Comparison of ENCODE assay signal across 20 cellular contexts in the genomic region with DNA sequence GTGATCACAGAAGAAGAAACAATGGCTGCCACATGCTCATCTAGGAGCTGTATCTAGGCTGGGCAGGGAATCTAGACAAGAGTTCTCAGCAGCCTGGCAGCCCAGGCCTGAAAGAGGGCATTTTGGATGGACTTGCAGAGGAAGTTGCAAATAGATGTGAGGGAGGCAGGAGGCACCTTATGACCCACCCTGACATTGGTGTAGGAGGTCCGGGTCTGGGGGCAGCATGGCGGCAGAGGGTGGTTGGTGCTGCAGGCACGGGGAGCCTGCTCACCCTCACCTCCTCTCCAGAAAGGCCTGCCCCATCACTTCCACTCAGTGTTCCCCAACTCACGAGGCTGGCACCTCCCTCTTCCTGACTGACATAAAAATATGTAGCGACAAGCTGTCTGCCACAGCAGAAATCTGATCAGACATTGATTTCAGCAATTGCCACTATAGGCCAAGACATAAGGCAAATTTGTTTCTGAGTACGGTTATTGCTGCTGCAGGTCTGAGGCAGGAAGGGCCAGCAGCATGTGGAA.
DNase-seq lines count a peak whose midpoint lies in the region; ATAC-seq and TF ChIP-seq lines count a peak whose summit lies in the region.
"Had no signal": no experiment of that assay in that cellular context is flagged by ENCODE, and none has a peak within 500 bp of the region (broad histone marks: within the 10 kb centered on the region; RNA-seq: fewer than 3 reads in every experiment).

No MANE protein-coding gene starts in this region.

- no peak overlapping the region for H4K12ac ChIP-seq in trophoblast cell (ENCODE audit: low read depth, low read length)

- CTCF ChIA-PET in CD8-positive, alpha-beta memory T cell (lab: Charles Lee) = no interaction called here

- in situ Hi-C loops in GM13976 (cut with MboI; ENCODE audit: low sequenced_read_pairs, unreplicated experiment) = no loop called here

- H3K36me3 ChIP-seq in smooth muscle cell (ENCODE audit: low read depth) (peaks cover 10% of the 10 kb centered on the region), trophoblast cell (ENCODE audit: control insufficient read depth in 1 of 2, insufficient read depth in 2 of 2, low read length in 2 of 2) (peaks cover 4 to 8% of the 10 kb centered on the region in 2 experiments)
- H3K36me3 ChIP-seq in CD8-positive, alpha-beta memory T cell (ENCODE audit: insufficient read depth, low read length) = no peaks in the 10 kb centered on the region

- no peak overlapping the region for H2BK5ac ChIP-seq in trophoblast cell (ENCODE audit: low read depth, low read length, poor library complexity)

- H3K27ac ChIP-seq in smooth muscle cell (ENCODE audit: low read depth) = no peak overlapping the region
- H3K27ac ChIP-seq in trophoblast cell (ENCODE audit: low read depth, low read length) = no peak overlapping the region
- no peak overlapping the region for H3K27ac ChIP-seq in CD8-positive, alpha-beta memory T cell (ENCODE audit: low read depth, low read length)
- H3K27ac ChIP-seq: BLaER1 had no signal

- no peak overlapping the region for H4K8ac ChIP-seq in trophoblast cell (ENCODE audit: low read depth, low read length)

- H3K36me3 Mint-ChIP-seq in brain (peaks cover 43% of the 10 kb centered on the region), memory B cell (peaks cover 16% of the 10 kb centered on the region), osteocyte (ENCODE audit: unreplicated experiment) (peaks cover 28% of the 10 kb centered on the region)
- H3K36me3 Mint-ChIP-seq in CD8-positive, alpha-beta memory T cell = peaks cover 0 to 48% (median 16%) of the 10 kb centered on the region in 3 donors

- H2BK12ac ChIP-seq in trophoblast cell (ENCODE audit: low read length) = no peak overlapping the region

- ATAC-seq in memory B cell (ENCODE audit: low read depth) (no peak), HG03521 (IDR thresholded peaks at IDR 0.05; ENCODE audit: unreplicated experiment) (no peak)
- ATAC-seq: GM12878 had no signal

- peak overlapping the region in 1 of 5 experiments; percentile 13 for H3K4me3 Mint-ChIP-seq in brain
- H3K4me3 Mint-ChIP-seq in memory B cell = no peak overlapping the region
- H3K4me3 Mint-ChIP-seq in osteocyte (ENCODE audit: unreplicated experiment) = no peak overlapping the region
- no peak overlapping the region for H3K4me3 Mint-ChIP-seq in CD8-positive, alpha-beta memory T cell
- H3K4me3 Mint-ChIP-seq: CD14-positive monocyte; CD4-positive, alpha-beta memory T cell had no signal

- no peak overlapping the region for H3K14ac ChIP-seq in trophoblast cell (ENCODE audit: low read length)

- H3K4ac ChIP-seq in trophoblast cell (ENCODE audit: low read depth, low read length) = no peak overlapping the region

- no peaks in the 10 kb centered on the region for H3K79me2 ChIP-seq in smooth muscle cell (ENCODE audit: low read depth)
- no peaks in the 10 kb centered on the region for H3K79me2 ChIP-seq in trophoblast cell (ENCODE audit: control insufficient read depth, insufficient read depth, low read length, poor library complexity)

- TF ChIP-seq CTCF in GM13976 (IDR thresholded peaks at IDR 0.05; ENCODE audit: borderline replicate concordance, control extremely low read depth, extremely low read depth, insufficient read depth, missing control alignments) (no peak), brain (conservative IDR thresholded peaks at IDR 0.05) (no peak), osteocyte (IDR thresholded peaks at IDR 0.05) (no peak), smooth muscle cell (IDR thresholded peaks at IDR 0.05; ENCODE audit: borderline replicate concordance, insufficient read depth, poor library complexity, severe bottlenecking) (no peak)

- 92% methylated on average over 6 of the region's 6 CpGs for WGBS in smooth muscle cell (ENCODE audit: low lambda C conversion rate)
- WGBS in trophoblast cell (ENCODE audit: extremely low coverage, insufficient coverage, insufficient read length) = no CpG with 5 or more reads among the region's 6 CpGs

- H3K4me3 ChIP-seq in smooth muscle cell = no peak overlapping the region
- H3K4me3 ChIP-seq in trophoblast cell (ENCODE audit: low read depth, low read length) = no peak overlapping the region
- no peak overlapping the region for H3K4me3 ChIP-seq in CD8-positive, alpha-beta memory T cell (ENCODE audit: low read length)
- H3K4me3 ChIP-seq: BLaER1, GM12878 had no signal

- no peaks in the 10 kb centered on the region for H4K20me1 ChIP-seq in smooth muscle cell (ENCODE audit: low read depth)
- H4K20me1 ChIP-seq: BLaER1 had no signal

- H3K4me2 ChIP-seq in smooth muscle cell (no peak overlapping the region), trophoblast cell (ENCODE audit: low read length) (no peak overlapping the region)
- H3K4me2 ChIP-seq: BLaER1 had no signal

- peaks cover 3% of the 10 kb centered on the region for H3F3A ChIP-seq in smooth muscle cell (ENCODE audit: low read depth)

- H3K4me1 ChIP-seq in smooth muscle cell (ENCODE audit: low read depth) (peaks cover 3% of the 10 kb centered on the region), trophoblast cell (ENCODE audit: control insufficient read depth in 1 of 2, insufficient read depth in 2 of 2, low read length in 2 of 2) (no peaks in the 10 kb centered on the region)
- no peaks in the 10 kb centered on the region for H3K4me1 ChIP-seq in CD8-positive, alpha-beta memory T cell (ENCODE audit: insufficient read depth, low read length)

- no peak overlapping the region for H2BK120ac ChIP-seq in trophoblast cell (ENCODE audit: insufficient read depth, low read length, poor library complexity)

- no peak overlapping the region for H3K23ac ChIP-seq in trophoblast cell (ENCODE audit: low read length)

- H3K9ac ChIP-seq in smooth muscle cell (ENCODE audit: low read depth) (no peak overlapping the region), trophoblast cell (ENCODE audit: low read length) (no peak overlapping the region)
- H3K9ac ChIP-seq: BLaER1 had no signal

- H3K4me1 Mint-ChIP-seq in brain (peaks cover 79% of the 10 kb centered on the region), memory B cell (peaks cover 8% of the 10 kb centered on the region), osteocyte (ENCODE audit: unreplicated experiment) (no peaks in the 10 kb centered on the region)
- peaks cover 0 to 4% (median 0%) of the 10 kb centered on the region in 3 donors for H3K4me1 Mint-ChIP-seq in CD8-positive, alpha-beta memory T cell

- no peaks in the 10 kb centered on the region for H3K79me1 ChIP-seq in trophoblast cell (ENCODE audit: low read length)

- H3K9me3 ChIP-seq in smooth muscle cell (replicated peaks; ENCODE audit: low read depth) = no peaks in the 10 kb centered on the region
- no peaks in the 10 kb centered on the region for H3K9me3 ChIP-seq in trophoblast cell (ENCODE audit: insufficient read depth, low read depth, low read length)
- H3K9me3 ChIP-seq in CD8-positive, alpha-beta memory T cell (ENCODE audit: low read length) = no peaks in the 10 kb centered on the region
- H3K9me3 ChIP-seq: BLaER1 had no signal

- H3K27me3 ChIP-seq in smooth muscle cell (ENCODE audit: low read depth) (no peaks in the 10 kb centered on the region), trophoblast cell (ENCODE audit: insufficient read depth, low read length) (no peaks in the 10 kb centered on the region)
- no peaks in the 10 kb centered on the region for H3K27me3 ChIP-seq in CD8-positive, alpha-beta memory T cell (ENCODE audit: insufficient read depth, low read length, poor library complexity, severe bottlenecking)
- H3K27me3 ChIP-seq: BLaER1 had no signal

- H2AK5ac ChIP-seq in trophoblast cell (ENCODE audit: low read length) = no peak overlapping the region

- no peak overlapping the region for H4K91ac ChIP-seq in trophoblast cell (ENCODE audit: low read depth, low read length)

- H3K18ac ChIP-seq in trophoblast cell (ENCODE audit: low read length) = no peak overlapping the region

- H3K27me3 Mint-ChIP-seq in brain (peaks cover 3% of the 10 kb centered on the region), memory B cell (no peaks in the 10 kb centered on the region), osteocyte (ENCODE audit: unreplicated experiment) (no peaks in the 10 kb centered on the region)
- H3K27me3 Mint-ChIP-seq in CD8-positive, alpha-beta memory T cell = no peaks in the 10 kb centered on the region
- H3K27me3 Mint-ChIP-seq: CD4-positive, alpha-beta memory T cell had no signal

- H3K27ac Mint-ChIP-seq in brain = peak overlapping the region in 3 of 5 experiments; percentile 41 to 92 (median 87)
- H3K27ac Mint-ChIP-seq in memory B cell = peak overlapping the region; percentile 45
- H3K27ac Mint-ChIP-seq in osteocyte (ENCODE audit: unreplicated experiment) = no peak overlapping the region
- peak overlapping the region in 2 of 8 donors; percentile 18 to 44 for H3K27ac Mint-ChIP-seq in CD8-positive, alpha-beta memory T cell

- DNase-seq in GM13976 (ENCODE audit: low spot score) (peak; percentile 3), memory B cell (ENCODE audit: low spot score in 2 of 2) (no peak), osteocyte (ENCODE audit: extremely low spot score, unreplicated experiment) (peak; percentile 59), smooth muscle cell (lab: John Stamatoyannopoulos, UW; ENCODE audit: unreplicated experiment) (no peak), trophoblast cell (no peak)
- DNase-seq in CD8-positive, alpha-beta memory T cell = no peak
- DNase-seq: 8988T; CD4-positive, alpha-beta memory T cell; COR-L47; DMS 273 treated with DMSO at 0.1 percent for 48 hours; DMS53; DND-41; EL; GOT3; H7 had no signal

- POLR2A ChIA-PET in CD8-positive, alpha-beta memory T cell (lab: Charles Lee) = no interaction called here

- no peaks in the 10 kb centered on the region for H3K9me3 Mint-ChIP-seq in brain
- H3K9me3 Mint-ChIP-seq in memory B cell = no peaks in the 10 kb centered on the region
- H3K9me3 Mint-ChIP-seq in osteocyte (ENCODE audit: unreplicated experiment) = no peaks in the 10 kb centered on the region
- no peaks in the 10 kb centered on the region for H3K9me3 Mint-ChIP-seq in CD8-positive, alpha-beta memory T cell
- H3K9me3 Mint-ChIP-seq: CD14-positive monocyte; CD4-positive, alpha-beta memory T cell had no signal

- H2AFZ ChIP-seq in smooth muscle cell (ENCODE audit: low read depth) (no peak overlapping the region), trophoblast cell (ENCODE audit: insufficient read depth, low read length, poor library complexity) (no peak overlapping the region)

Comparison
In these comparisons a context has a peak if more than half of its experiments do, and no peak if none do; other contexts are left out.
1. DNase-seq: peak in GM13976 (single experiment) and osteocyte (single experiment); none in memory B cell (0 of 2), smooth muscle cell (single experiment), trophoblast cell (0 of 2) and CD8-positive, alpha-beta memory T cell (0 of 5).